ENCODE assay signal across 8 cellular contexts in the genomic region with DNA sequence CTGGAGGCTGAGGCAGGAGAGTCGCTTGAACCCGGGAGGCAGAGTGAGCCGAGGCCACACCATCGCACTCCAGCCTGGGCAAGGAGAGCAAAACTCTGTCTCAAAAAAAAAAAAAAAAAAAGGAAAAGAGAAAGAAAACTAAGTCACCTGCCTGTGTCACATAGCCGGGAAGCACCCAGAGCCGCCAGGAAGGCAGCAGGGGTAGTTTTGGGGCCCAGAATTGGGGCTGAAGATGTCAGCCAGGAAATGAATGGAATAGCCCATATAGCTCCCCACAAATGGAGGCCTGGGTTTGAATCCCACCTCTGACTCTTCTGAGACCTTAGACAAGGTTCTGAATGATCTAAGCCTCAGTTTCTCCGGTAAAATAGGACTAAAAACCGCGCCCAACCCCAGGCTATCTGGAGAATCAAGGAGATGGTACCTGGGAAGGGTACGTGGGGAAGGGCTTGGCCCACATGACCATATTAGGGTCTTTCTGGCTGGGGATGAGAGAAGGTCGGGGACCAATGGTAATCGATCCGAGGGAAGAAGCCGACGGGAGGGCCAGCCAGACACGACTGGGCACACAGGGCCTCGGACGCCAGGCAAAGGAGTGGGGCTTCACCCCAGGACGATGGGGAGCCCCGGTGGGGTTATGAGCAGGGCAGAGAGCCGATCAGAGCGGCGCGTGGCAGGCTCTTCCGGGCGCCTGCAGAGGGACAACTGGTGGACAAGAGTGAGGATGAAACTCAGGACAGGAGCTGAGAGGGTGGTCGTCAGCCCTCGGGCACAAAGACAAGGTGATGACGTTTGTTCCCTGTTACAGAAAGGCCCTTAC. TPM values are rescaled to one million over a fixed set of nuclear protein-coding genes. Genes with fewer than 3 reads are reported as not detected.
DNase-seq lines count a peak whose midpoint lies in the region; ATAC-seq and TF ChIP-seq lines count a peak whose summit lies in the region.

No MANE protein-coding gene starts in this region.

- H3K9me3 ChIP-seq in CD8-positive, alpha-beta T cell (ENCODE audit: low read length): no peaks in the 10 kb centered on the region
- no peaks in the 10 kb centered on the region for H3K9me3 ChIP-seq in iPS-20b (ENCODE audit: insufficient read depth, low read depth, low read length)

- peaks cover 44% of the 10 kb centered on the region for H3K4me1 Mint-ChIP-seq in CD8-positive, alpha-beta T cell (ENCODE audit: low read depth)
- peaks cover 31% of the 10 kb centered on the region for H3K4me1 Mint-ChIP-seq in activated naive CD8-positive, alpha-beta T cell treated with anti-CD3 and anti-CD28 coated beads, Interleukin-2, amount 10 ng/mL, durations not matched to agents 7 days and 5 days
- peaks cover 59% of the 10 kb centered on the region for H3K4me1 Mint-ChIP-seq in stimulated activated naive CD8-positive, alpha-beta T cell treated with anti-CD3 and anti-CD28 coated beads, Interleukin-15, amount 100 ng/mL, for 72 hours

- peaks cover 11% of the 10 kb centered on the region for H3K36me3 Mint-ChIP-seq in CD8-positive, alpha-beta T cell
- H3K36me3 Mint-ChIP-seq in activated naive CD8-positive, alpha-beta T cell treated with anti-CD3 and anti-CD28 coated beads, Interleukin-2, amount 10 ng/mL, durations not matched to agents 7 days and 5 days: no peaks in the 10 kb centered on the region

- H3K27me3 ChIP-seq in CD8-positive, alpha-beta T cell (ENCODE audit: insufficient read depth, low read length): peaks cover 31% of the 10 kb centered on the region
- peaks cover 36% of the 10 kb centered on the region for H3K27me3 ChIP-seq in iPS-20b (ENCODE audit: insufficient read depth, low read length)

- DNase-seq in CD8-positive, alpha-beta T cell: peak in 1 of 7 experiments; percentile 42
- DNase-seq in activated naive CD8-positive, alpha-beta T cell treated with anti-CD3 and anti-CD28 coated beads, Interleukin-2, amount 10 ng/mL, durations not matched to agents 7 days and 5 days: no peak
- peak in 1 of 2 donors; percentile 43 for DNase-seq in stimulated activated naive CD8-positive, alpha-beta T cell treated with anti-CD3 and anti-CD28 coated beads, Interleukin-15, amount 100 ng/mL, for 72 hours
- no peak for DNase-seq in NCI-H446 treated with DMSO at 0.1 percent for 48 hours (lab: John Stamatoyannopoulos, UW)
- no peak for DNase-seq in NCI-H1694 (lab: John Stamatoyannopoulos, UW)

- no peak overlapping the region for H3K27ac ChIP-seq in CD8-positive, alpha-beta T cell (ENCODE audit: low read depth, low read length)
- no peak overlapping the region for H3K27ac ChIP-seq in iPS-20b (ENCODE audit: low read length)

- H3K36me3 ChIP-seq in CD8-positive, alpha-beta T cell (ENCODE audit: insufficient read depth, low read length): no peaks in the 10 kb centered on the region
- H3K36me3 ChIP-seq in iPS-20b (ENCODE audit: insufficient read depth, low read depth, low read length): peaks cover 4% of the 10 kb centered on the region; the same call in 1 of the 2 replicates

- H3K27ac Mint-ChIP-seq in CD8-positive, alpha-beta T cell: peak overlapping the region; percentile 89
- H3K27ac Mint-ChIP-seq in activated naive CD8-positive, alpha-beta T cell treated with anti-CD3 and anti-CD28 coated beads, Interleukin-2, amount 10 ng/mL, durations not matched to agents 7 days and 5 days: peak overlapping the region; percentile 75
- H3K27ac Mint-ChIP-seq in stimulated activated naive CD8-positive, alpha-beta T cell treated with anti-CD3 and anti-CD28 coated beads, Interleukin-15, amount 100 ng/mL, for 72 hours: peak overlapping the region; percentile 50 to 91

- POLR2A ChIA-PET in CD8-positive, alpha-beta T cell (lab: Charles Lee): interaction anchor here (1.8 to 2.8 kb wide), 2 partner anchors 15 to 54 kb away, joined by 6 to 7 read pairs; partner anchors contain the start of gene CCDC124
- POLR2A ChIA-PET in activated naive CD8-positive, alpha-beta T cell treated with anti-CD3 and anti-CD28 coated beads, Interleukin-2, amount 10 ng/mL, durations not matched to agents 7 days and 5 days (lab: Charles Lee): interaction anchor here (0.7 to 3.8 kb wide), 3 partner anchors 14 to 53 kb away, joined by 3 to 13 read pairs (median 5); partner anchors contain the start of gene CCDC124

- CTCF ChIA-PET in CD8-positive, alpha-beta T cell (lab: Charles Lee): interaction anchor here (0.7 to 28.7 kb wide), 8 partner anchors 10 to 193 kb away, joined by 3 to 510 read pairs (median 4); partner anchors contain the start of genes ARRDC2 and CCDC124

- peak overlapping the region; percentile 49 for H3K4me3 ChIP-seq in CD8-positive, alpha-beta T cell (ENCODE audit: low read depth, low read length)
- H3K4me3 ChIP-seq in iPS-20b (ENCODE audit: low read length): peak overlapping the region; percentile 74

- intact Hi-C loops in CD8-positive, alpha-beta T cell (cut with DNase I, micrococcal nuclease): loop anchor here (1.0 to 5.0 kb wide), 7 partner anchors 15 to 575 kb away; partner anchors contain the start of genes ELL (in 1 of the 2) and MPV17L2 (in 1 of the 2)

- peak overlapping the region; percentile 84; the same call in 1 of the 2 replicates for H3K9ac ChIP-seq in iPS-20b (ENCODE audit: low read depth, low read length)

- no peaks in the 10 kb centered on the region for H3K9me3 Mint-ChIP-seq in CD8-positive, alpha-beta T cell
- H3K9me3 Mint-ChIP-seq in activated naive CD8-positive, alpha-beta T cell treated with anti-CD3 and anti-CD28 coated beads, Interleukin-2, amount 10 ng/mL, durations not matched to agents 7 days and 5 days: no peaks in the 10 kb centered on the region
- H3K9me3 Mint-ChIP-seq in stimulated activated naive CD8-positive, alpha-beta T cell treated with anti-CD3 and anti-CD28 coated beads, Interleukin-15, amount 100 ng/mL, for 72 hours: no peaks in the 10 kb centered on the region

- H3K4me3 Mint-ChIP-seq in CD8-positive, alpha-beta T cell: peak overlapping the region; percentile 84
- peak overlapping the region; percentile 82 for H3K4me3 Mint-ChIP-seq in activated naive CD8-positive, alpha-beta T cell treated with anti-CD3 and anti-CD28 coated beads, Interleukin-2, amount 10 ng/mL, durations not matched to agents 7 days and 5 days
- H3K4me3 Mint-ChIP-seq in stimulated activated naive CD8-positive, alpha-beta T cell treated with anti-CD3 and anti-CD28 coated beads, Interleukin-15, amount 100 ng/mL, for 72 hours: peak overlapping the region; percentile 79 to 86

- H3K27me3 Mint-ChIP-seq in CD8-positive, alpha-beta T cell (ENCODE audit: low read depth): peaks cover 26% of the 10 kb centered on the region
- H3K27me3 Mint-ChIP-seq in activated naive CD8-positive, alpha-beta T cell treated with anti-CD3 and anti-CD28 coated beads, Interleukin-2, amount 10 ng/mL, durations not matched to agents 7 days and 5 days: peaks cover 33% of the 10 kb centered on the region
- H3K27me3 Mint-ChIP-seq in stimulated activated naive CD8-positive, alpha-beta T cell treated with anti-CD3 and anti-CD28 coated beads, Interleukin-15, amount 100 ng/mL, for 72 hours: peaks cover 34% of the 10 kb centered on the region

- TF ChIP-seq CTCF in CD8-positive, alpha-beta T cell (IDR thresholded peaks at IDR 0.05): no peak

- ATAC-seq in CD8-positive, alpha-beta T cell: peak; percentile 28
- ATAC-seq in GM19455 (IDR thresholded peaks at IDR 0.05; ENCODE audit: unreplicated experiment) (peak; percentile 35), HG03521 (IDR thresholded peaks at IDR 0.05; ENCODE audit: unreplicated experiment) (peak; percentile 24)
- ATAC-seq in activated naive CD8-positive, alpha-beta T cell treated with anti-CD3 and anti-CD28 coated beads, Interleukin-2, amount 10 ng/mL, durations not matched to agents 7 days and 5 days (ENCODE audit: low read depth): peak; percentile 51
- peak; percentile 65 for ATAC-seq in stimulated activated naive CD8-positive, alpha-beta T cell treated with anti-CD3 and anti-CD28 coated beads, Interleukin-15, amount 100 ng/mL, for 72 hours

- H3K4me1 ChIP-seq in CD8-positive, alpha-beta T cell (ENCODE audit: insufficient read depth, low read length): peaks cover 45% of the 10 kb centered on the region
- peaks cover 15% of the 10 kb centered on the region; the same call in 1 of the 2 replicates for H3K4me1 ChIP-seq in iPS-20b (ENCODE audit: insufficient read depth, low read length)

RNA-seq across cellular contexts. Expression of gene CCDC124, which starts 14.4 kb away (rescaled TPM):
- 10 to 100 TPM; 29.7 to 35.9 TPM for total RNA-seq in CD8-positive, alpha-beta T cell
- 10 to 100 TPM; 54.2 to 56.4 TPM for total RNA-seq in activated naive CD8-positive, alpha-beta T cell treated with anti-CD3 and anti-CD28 coated beads, Interleukin-2, amount 10 ng/mL, durations not matched to agents 7 days and 5 days

RNA-seq across cellular contexts. Expression of gene KCNN1, which starts 19.7 kb away (rescaled TPM):
- total RNA-seq in CD8-positive, alpha-beta T cell: not detected
- total RNA-seq in activated naive CD8-positive, alpha-beta T cell treated with anti-CD3 and anti-CD28 coated beads, Interleukin-2, amount 10 ng/mL, durations not matched to agents 7 days and 5 days: not detected
